In genomic region chr9:16628421-16628820, GRCh38 we compare ENCODE assay signal across 16 cellular contexts.
DNase-seq lines count a peak whose midpoint lies in the region; ATAC-seq and TF ChIP-seq lines count a peak whose summit lies in the region.
"Had no signal": no experiment of that assay in that cellular context is flagged by ENCODE, and none has a peak within 500 bp of the region (broad histone marks: within the 10 kb centered on the region; RNA-seq: fewer than 3 reads in every experiment).

No MANE protein-coding gene starts in this region.

- H3K36me3 Mint-ChIP-seq in nephron (ENCODE audit: low read depth) (no peaks in the 10 kb centered on the region), MCF 10A (ENCODE audit: insufficient read depth, unreplicated experiment) (no peaks in the 10 kb centered on the region)
- H3K36me3 Mint-ChIP-seq: activated naive CD8-positive, alpha-beta T cell treated with anti-CD3 and anti-CD28 coated beads, Interleukin-2, amount 10 ng/mL, durations not matched to agents 7 days and 5 days had no signal

- DNase-seq in AG04450 (ENCODE audit: low read depth, low spot score): no peak
- peak; percentile 25 for DNase-seq in dermis blood vessel endothelial cell
- no peak for DNase-seq in MCF 10A (ENCODE audit: unreplicated experiment)
- DNase-seq in aorta: no peak
- DNase-seq: activated CD4-positive, CD25-positive, alpha-beta regulatory T cell treated with anti-CD3 and anti-CD28 coated beads, Interleukin-2, amount 50 U/mL, for 72 hours; activated naive CD8-positive, alpha-beta T cell treated with anti-CD3 and anti-CD28 coated beads, Interleukin-2, amount 10 ng/mL, durations not matched to agents 7 days and 5 days; DMS153; NCI-H187 treated with DMSO at 0.1 percent for 48 hours; occipital lobe; spleen; stimulated activated naive CD8-positive, alpha-beta T cell treated with anti-CD3 and anti-CD28 coated beads, Interleukin-15, Interleukin-2, amounts not matched to agents 100 U/mL and 50 U/mL, for 24 hours; T-helper 17 cell had no signal

- 76 to 85% methylated on average over 7 of the region's 7 CpGs for WGBS in aorta, 2 donors

- TF ChIP-seq CTCF in AG04450 (IDR thresholded peaks at IDR 0.05; ENCODE audit: low read depth, low read length) (no peak), nephron (IDR thresholded peaks at IDR 0.05; ENCODE audit: unreplicated experiment in 3 of 3) (no peak), MCF 10A (IDR thresholded peaks at IDR 0.05; ENCODE audit: unreplicated experiment) (no peak)

- H3K9me3 ChIP-seq in AG04450 (ENCODE audit: control insufficient read depth, insufficient read depth, low read length) (no peaks in the 10 kb centered on the region), HUES48 (ENCODE audit: control insufficient read depth, insufficient read depth, low read length) (no peaks in the 10 kb centered on the region), aorta (ENCODE audit: control insufficient read depth, low read length) (no peaks in the 10 kb centered on the region)
- H3K9me3 ChIP-seq: spleen had no signal

- POLR2A ChIA-PET in AG04450 (lab: Yijun Ruan, JAX): interaction anchor here (1.0 to 2.0 kb wide), 4 partner anchors 9 to 243 kb away, joined by 3 to 8 read pairs (median 6); no protein-coding TSS in a partner anchor
- POLR2A ChIA-PET in MCF 10A (lab: Yijun Ruan, JAX): no interaction called here

- CTCF ChIA-PET in AG04450 (lab: Charles Lee): interaction anchor here (0.6 to 1.1 kb wide), 2 partner anchors 22 to 105 kb away, joined by 3 read pairs; no protein-coding TSS in a partner anchor
- CTCF ChIA-PET in MCF 10A (lab: Yijun Ruan, JAX): interaction anchor here (0.5 kb wide), 1 partner anchor 584 kb away, joined by 3 read pairs; no protein-coding TSS in a partner anchor

- H3K4me1 ChIP-seq in HUES48 (ENCODE audit: control insufficient read depth, insufficient read depth, low read length): peaks cover 55% of the 10 kb centered on the region
- peaks cover 0 to 2% of the 10 kb centered on the region in 2 donors for H3K4me1 ChIP-seq in aorta (ENCODE audit: control insufficient read depth in 1 of 2, insufficient read depth in 2 of 2, low read length in 2 of 2)
- H3K4me1 ChIP-seq: spleen had no signal

- H3K27me3 ChIP-seq in AG04450 (ENCODE audit: control insufficient read depth, insufficient read depth, low read length) (no peaks in the 10 kb centered on the region), HUES48 (ENCODE audit: control insufficient read depth, insufficient read depth, low read length) (no peaks in the 10 kb centered on the region), aorta (ENCODE audit: control insufficient read depth in 1 of 2, insufficient read depth in 2 of 2, low read length in 1 of 2) (no peaks in the 10 kb centered on the region)
- H3K27me3 ChIP-seq: spleen had no signal

- no TSS peak for BruUV-seq in MCF 10A (replicated peaks; lab: Mats Ljungman, UMichigan)

- peak overlapping the region; percentile 43 for H3K4me3 ChIP-seq in AG04450 (ENCODE audit: low read depth, low read length)
- H3K4me3 ChIP-seq in HUES48 (ENCODE audit: low read depth, low read length): no peak overlapping the region
- H3K4me3 ChIP-seq in aorta (ENCODE audit: low read length in 2 of 2): no peak overlapping the region
- H3K4me3 ChIP-seq: spleen had no signal

- H3K4me3 Mint-ChIP-seq in nephron (peak overlapping the region in 2 of 3 experiments; percentile 2 to 19), MCF 10A (ENCODE audit: unreplicated experiment) (no peak overlapping the region)
- H3K4me3 Mint-ChIP-seq: activated naive CD8-positive, alpha-beta T cell treated with anti-CD3 and anti-CD28 coated beads, Interleukin-2, amount 10 ng/mL, durations not matched to agents 7 days and 5 days; T-helper 17 cell had no signal

- no peak overlapping the region for H3K9ac ChIP-seq in HUES48 (ENCODE audit: low read depth, low read length)

- H3K9me3 Mint-ChIP-seq in nephron (no peaks in the 10 kb centered on the region), MCF 10A (ENCODE audit: unreplicated experiment) (no peaks in the 10 kb centered on the region)
- H3K9me3 Mint-ChIP-seq: activated naive CD8-positive, alpha-beta T cell treated with anti-CD3 and anti-CD28 coated beads, Interleukin-2, amount 10 ng/mL, durations not matched to agents 7 days and 5 days had no signal

- intact Hi-C loops in MCF 10A (cut with micrococcal nuclease): no loop called here
- intact Hi-C loops in aorta (cut with DNase I): loop anchor here in 1 of 2 donors (10.0 kb wide), 2 partner anchors 76 to 434 kb away; no protein-coding TSS in a partner anchor

- H3K27ac Mint-ChIP-seq in nephron (peak overlapping the region; percentile 90 to 98 (median 93)), MCF 10A (ENCODE audit: low read depth, unreplicated experiment) (no peak overlapping the region)
- H3K27ac Mint-ChIP-seq: activated naive CD8-positive, alpha-beta T cell treated with anti-CD3 and anti-CD28 coated beads, Interleukin-2, amount 10 ng/mL, durations not matched to agents 7 days and 5 days; T-helper 17 cell had no signal

- peaks cover 73% of the 10 kb centered on the region for H3K4me1 Mint-ChIP-seq in nephron
- no peaks in the 10 kb centered on the region for H3K4me1 Mint-ChIP-seq in MCF 10A (ENCODE audit: insufficient read depth, unreplicated experiment)
- H3K4me1 Mint-ChIP-seq: activated naive CD8-positive, alpha-beta T cell treated with anti-CD3 and anti-CD28 coated beads, Interleukin-2, amount 10 ng/mL, durations not matched to agents 7 days and 5 days; T-helper 17 cell had no signal

- peak overlapping the region; percentile 88 for H3K27ac ChIP-seq in AG04450 (ENCODE audit: low read depth, low read length)
- peak overlapping the region; percentile 34 for H3K27ac ChIP-seq in HUES48 (ENCODE audit: low read depth, low read length)
- no peak overlapping the region for H3K27ac ChIP-seq in aorta (ENCODE audit: low read depth in 1 of 2, low read length in 2 of 2)
- H3K27ac ChIP-seq: spleen had no signal

- H3K27me3 Mint-ChIP-seq in nephron (ENCODE audit: low read depth): no peaks in the 10 kb centered on the region
- no peaks in the 10 kb centered on the region for H3K27me3 Mint-ChIP-seq in MCF 10A (ENCODE audit: insufficient read depth, unreplicated experiment)
- H3K27me3 Mint-ChIP-seq: activated naive CD8-positive, alpha-beta T cell treated with anti-CD3 and anti-CD28 coated beads, Interleukin-2, amount 10 ng/mL, durations not matched to agents 7 days and 5 days; T-helper 17 cell had no signal

- ATAC-seq in aorta (ENCODE audit: low FRiP score): no peak
- no peak for ATAC-seq in HG02798 (IDR thresholded peaks at IDR 0.05; ENCODE audit: poor library complexity, unreplicated experiment)
- no peak for ATAC-seq in GM18520 (IDR thresholded peaks at IDR 0.05; ENCODE audit: unreplicated experiment)
- ATAC-seq: stimulated activated naive CD8-positive, alpha-beta T cell treated with anti-CD3 and anti-CD28 coated beads, Interleukin-15, Interleukin-2, amounts not matched to agents 100 U/mL and 50 U/mL, for 24 hours; T-helper 17 cell had no signal

- no peaks in the 10 kb centered on the region for H3K36me3 ChIP-seq in HUES48 (ENCODE audit: control insufficient read depth, insufficient read depth, low read length)
- H3K36me3 ChIP-seq in aorta (ENCODE audit: control insufficient read depth in 1 of 2, insufficient read depth in 2 of 2, low read length in 1 of 2): no peaks in the 10 kb centered on the region
- H3K36me3 ChIP-seq: spleen had no signal

Comparison
In these comparisons a context has a peak if more than half of its experiments do, and no peak if none do; other contexts are left out.
1. H3K27ac ChIP-seq: peak in AG04450 (single experiment) and HUES48 (single experiment); none in aorta (0 of 2).